8 cellular contexts compared by ENCODE assay signal in genomic region chr11:86218125-86219081, GRCh38. TPM values are rescaled to one million over a fixed set of nuclear protein-coding genes. Genes with fewer than 3 reads are reported as not detected.
DNase-seq lines count a peak whose midpoint lies in the region; ATAC-seq, FAIRE-seq and TF ChIP-seq lines count a peak whose summit lies in the region.

No MANE protein-coding gene starts in this region.

- TF ChIP-seq EP300 in SK-N-SH (IDR thresholded peaks at IDR 0.05; ENCODE audit: borderline replicate concordance in 1 of 2, low read depth in 1 of 2, low read length in 1 of 2), result no peak

- H3K4me3 ChIP-seq in H7 (ENCODE audit: insufficient read depth, low read depth, low read length) (no peak overlapping the region), MM.1S (ENCODE audit: low read length) (peak overlapping the region; percentile 41), SK-N-SH (ENCODE audit: low read depth in 2 of 2, low read length in 1 of 2) (peak overlapping the region in 1 of 2 experiments; percentile 28; a peak in 3 of 4 replicates), adipocyte (ENCODE audit: low read length) (peak overlapping the region; percentile 76)

- peak; percentile 87 for FAIRE-seq in G401.6 (lab: Jason Lieb, UNC)

- no peaks in the 10 kb centered on the region for H3K36me3 ChIP-seq in H7 (replicated peaks; ENCODE audit: control insufficient read depth, insufficient read depth, low read length)
- H3K36me3 ChIP-seq in MM.1S (replicated peaks; ENCODE audit: insufficient read depth, low read length), result no peaks in the 10 kb centered on the region
- no peaks in the 10 kb centered on the region for H3K36me3 ChIP-seq in SK-N-SH (replicated peaks in 1 of 2; ENCODE audit: control insufficient read depth in 1 of 2, insufficient read depth in 2 of 2, low read length in 1 of 2)
- H3K36me3 ChIP-seq in adipocyte (ENCODE audit: control insufficient read depth, insufficient read depth, low read length, severe bottlenecking), result no peaks in the 10 kb centered on the region

- WGBS in SK-N-SH (ENCODE audit: low lambda C conversion rate), result 41% methylated on average over 14 of the region's 14 CpGs

- H4K20me1 ChIP-seq in MM.1S (ENCODE audit: insufficient read depth, low read length) (no peaks in the 10 kb centered on the region), SK-N-SH (ENCODE audit: insufficient read depth) (no peaks in the 10 kb centered on the region)

- ATAC-seq in left ventricle myocardium superior, result peak; percentile 92

- H3K9ac ChIP-seq in MM.1S (ENCODE audit: low read length) (no peak overlapping the region), SK-N-SH (no peak overlapping the region; the same call in 1 of the 2 replicates), adipocyte (ENCODE audit: low read length) (peak overlapping the region; percentile 66)

- H3K9me3 ChIP-seq in MM.1S (replicated peaks; ENCODE audit: insufficient read depth, low read length), result no peaks in the 10 kb centered on the region
- H3K9me3 ChIP-seq in SK-N-SH, result no peaks in the 10 kb centered on the region
- H3K9me3 ChIP-seq in adipocyte (ENCODE audit: control insufficient read depth, low read length), result no peaks in the 10 kb centered on the region

- CTCF ChIA-PET in SK-N-SH (lab: Yijun Ruan, JAX), result interaction anchor here (0.6 to 5.0 kb wide), 31 partner anchors 9 to 394 kb away, joined by 3 to 42 read pairs (median 3); partner anchors contain the start of genes CCDC83 and PICALM

- peak; percentile 75 for DNase-seq in H7
- DNase-seq in MM.1S, result peak; percentile 74
- peak; percentile 70 for DNase-seq in SK-N-SH
- DNase-seq in adipocyte (ENCODE audit: low read depth), result peak; percentile 91
- peak; percentile 68 for DNase-seq in left ventricle myocardium superior
- peak; percentile 71 for DNase-seq in renal cortical epithelial cell (ENCODE audit: low read depth)
- DNase-seq in cortex of kidney (lab: John Stamatoyannopoulos, UW), result no peak

- H3K79me2 ChIP-seq in MM.1S (ENCODE audit: low read length) (no peaks in the 10 kb centered on the region), SK-N-SH (ENCODE audit: insufficient read depth) (no peaks in the 10 kb centered on the region)

- H3K27me3 ChIP-seq in H7 (ENCODE audit: control insufficient read depth, insufficient read depth, low read length), result no peaks in the 10 kb centered on the region
- no peaks in the 10 kb centered on the region for H3K27me3 ChIP-seq in MM.1S (replicated peaks; ENCODE audit: insufficient read depth, low read length)
- H3K27me3 ChIP-seq in SK-N-SH (ENCODE audit: insufficient read depth), result no peaks in the 10 kb centered on the region
- H3K27me3 ChIP-seq in adipocyte (replicated peaks; ENCODE audit: control insufficient read depth, insufficient read depth, low read length), result no peaks in the 10 kb centered on the region

- TF ChIP-seq CTCF in MM.1S (IDR thresholded peaks at IDR 0.05; ENCODE audit: low read length) (peak; percentile 88), SK-N-SH (IDR thresholded peaks at IDR 0.05) (peak; percentile 92)

- H3F3A ChIP-seq in MM.1S (ENCODE audit: insufficient read depth, low read length) (no peaks in the 10 kb centered on the region), SK-N-SH (replicated peaks; ENCODE audit: insufficient read depth) (no peaks in the 10 kb centered on the region)

- H2AFZ ChIP-seq in MM.1S (ENCODE audit: low read length), result peak overlapping the region; percentile 79
- H2AFZ ChIP-seq in SK-N-SH (ENCODE audit: low read depth), result peak overlapping the region; percentile 84

- H3K4me1 ChIP-seq in MM.1S (ENCODE audit: low read length) (no peaks in the 10 kb centered on the region), SK-N-SH (ENCODE audit: control insufficient read depth in 1 of 2, insufficient read depth in 2 of 2, low read depth in 1 of 2, low read length in 1 of 2) (peaks cover 0 to 5% of the 10 kb centered on the region in 2 experiments; a peak in 2 of 4 replicates), adipocyte (ENCODE audit: control insufficient read depth, insufficient read depth, low read length) (peaks cover 18% of the 10 kb centered on the region)

- H3K4me2 ChIP-seq in MM.1S (ENCODE audit: low read depth, low read length) (peak overlapping the region; percentile 49), SK-N-SH (0 out of 2 replicates have a peak overlapping the region, but pooled peaks have one; percentile 21)

- TF ChIP-seq RAD21 in SK-N-SH (IDR thresholded peaks at IDR 0.05; ENCODE audit: low read length), result peak; percentile 89

- H3K9me2 ChIP-seq in MM.1S (replicated peaks; ENCODE audit: insufficient read depth, low read length), result no peaks in the 10 kb centered on the region
- H3K9me2 ChIP-seq in SK-N-SH, result no peaks in the 10 kb centered on the region

- intact Hi-C loops in left ventricle myocardium superior (cut with micrococcal nuclease), result loop anchor here (10.0 kb wide), 1 partner anchor 364 kb away; the partner anchor contains the start of gene CCDC83

- POLR2A ChIA-PET in SK-N-SH (lab: Yijun Ruan, JAX), result no interaction called here

- H3K27ac ChIP-seq in MM.1S (ENCODE audit: low read length) (no peak overlapping the region), SK-N-SH (ENCODE audit: low read depth in 2 of 2, low read length in 1 of 2) (no peak overlapping the region)

TF ChIP-seq in SK-N-SH, 30 proteins besides CTCF, POLR2A, EP300 and RAD21 (continues in another document):
- TF ChIP-seq IRF3 (IDR thresholded peaks at IDR 0.05; ENCODE audit: low read depth, low read length) (no peak), POLR2AphosphoS5 (IDR thresholded peaks at IDR 0.05; ENCODE audit: low read depth, low read length) (no peak), TCF12 (IDR thresholded peaks at IDR 0.05) (no peak), FOXJ3 (CRISPR knock-in tag; IDR thresholded peaks at IDR 0.05) (no peak), RCOR1 (IDR thresholded peaks at IDR 0.05; ENCODE audit: low read length) (no peak), YY1 (IDR thresholded peaks at IDR 0.05; ENCODE audit: low read depth) (0 out of 2 replicates have a peak, but pooled peaks have one; percentile 36), CHD2 (IDR thresholded peaks at IDR 0.05; ENCODE audit: low read length, partially characterized antibody) (no peak), MAX (IDR thresholded peaks at IDR 0.05; ENCODE audit: low read depth) (no peak), SIN3A (IDR thresholded peaks at IDR 0.05; ENCODE audit: borderline replicate concordance, low read depth, low read length) (no peak), TAF1 (IDR thresholded peaks at IDR 0.05; ENCODE audit: borderline replicate concordance, low read depth, low read length) (no peak), NRF1 (IDR thresholded peaks at IDR 0.05; ENCODE audit: low read depth, low read length) (no peak), ZBTB33 (IDR thresholded peaks at IDR 0.05; ENCODE audit: borderline replicate concordance, low read depth) (no peak), RXRA (IDR thresholded peaks at IDR 0.05; ENCODE audit: borderline replicate concordance, low read depth) (no peak), NFIC (IDR thresholded peaks at IDR 0.05; ENCODE audit: borderline replicate concordance) (no peak), JUND (IDR thresholded peaks at IDR 0.05) (no peak), GABPA (IDR thresholded peaks at IDR 0.05; ENCODE audit: low read depth) (0 out of 2 replicates have a peak, but pooled peaks have one; percentile 22), SMC3 (IDR thresholded peaks at IDR 0.05; ENCODE audit: low read depth, low read length) (peak; percentile 90), RFX5 (IDR thresholded peaks at IDR 0.05; ENCODE audit: low read length) (no peak), PBX3 (IDR thresholded peaks at IDR 0.05) (no peak)

RNA-seq across cellular contexts. Expression of gene EED, which starts 26.1 kb away (rescaled TPM):
- total RNA-seq in H7 (2014; rRNA removed; shearing (Covaris generic)), result 20.0 and 29.2 TPM in 2 replicates
- polyA plus RNA-seq in SK-N-SH (2012; rRNA removed), result 12.8 and 14.2 TPM in 2 replicates
- polyA plus RNA-seq in SK-N-SH (2012; cell fraction: cytosol; rRNA removed), result 13.3 and 13.9 TPM in 2 replicates
- 21.7 and 33.6 TPM in 2 replicates for polyA plus RNA-seq in SK-N-SH (2012; cell fraction: nucleus; rRNA removed)
- total RNA-seq in left ventricle myocardium superior (14.5 TPM), renal cortical epithelial cell (18.6 and 29.6 TPM in 2 replicates)
